8 cellular contexts compared by ENCODE assay signal in genomic region chr3:115513411-115513800, GRCh38.
DNase-seq lines count a peak whose midpoint lies in the region; ATAC-seq, FAIRE-seq and TF ChIP-seq lines count a peak whose summit lies in the region.

No MANE protein-coding gene starts in this region.

- H2BK5ac ChIP-seq in H1 (ENCODE audit: low read depth, low read length): no peak overlapping the region; the same call in 1 of the 2 replicates

- H3K4ac ChIP-seq in H1 (replicated peaks; ENCODE audit: insufficient read length, low read depth, low read length): no peak overlapping the region

- no peaks in the 10 kb centered on the region for H3K79me1 ChIP-seq in H1 (ENCODE audit: low read depth, low read length)

- H4K8ac ChIP-seq in H1 (ENCODE audit: extremely low read depth, insufficient read depth, low read length): no peak overlapping the region

- peak overlapping the region; percentile 95 for H2AFZ ChIP-seq in H1 (ENCODE audit: low read length)
- H2AFZ ChIP-seq in neuron (ENCODE audit: low read depth, low read length): peak overlapping the region; percentile 38

- H3K14ac ChIP-seq in H1 (ENCODE audit: insufficient read length): no peak overlapping the region

- H4K5ac ChIP-seq in H1 (ENCODE audit: insufficient read length, low read depth, low read length): no peak overlapping the region

- H2BK15ac ChIP-seq in H1 (ENCODE audit: low read length): no peak overlapping the region

- H2BK12ac ChIP-seq in H1 (ENCODE audit: low read depth, low read length): no peak overlapping the region

- no peak for TF ChIP-seq POLR2A in H1 (IDR thresholded peaks at IDR 0.05; ENCODE audit: control extremely low read depth in 1 of 2, low read depth in 2 of 2, low read length in 2 of 2)

- CTCF ChIA-PET in H1 (lab: Charles Lee; ENCODE audit: partially characterized antibody): interaction anchor here (0.6 to 1.5 kb wide), 4 partner anchors 11 to 178 kb away, joined by 3 to 4 read pairs (median 3); no protein-coding TSS in a partner anchor

- POLR2A ChIA-PET in H1 (lab: Charles Lee; ENCODE audit: partially characterized antibody): interaction anchor here (0.8 to 2.6 kb wide), 4 partner anchors 10 to 28 kb away, joined by 3 to 11 read pairs (median 4); no protein-coding TSS in a partner anchor

- no peaks in the 10 kb centered on the region for H3K79me2 ChIP-seq in H1 (ENCODE audit: control insufficient read depth in 1 of 2, insufficient read depth in 2 of 2, low read length in 2 of 2)

- H4K91ac ChIP-seq in H1 (replicated peaks; ENCODE audit: insufficient read length, low read length): no peak overlapping the region

- H4K20me1 ChIP-seq in H1 (replicated peaks in 1 of 2; ENCODE audit: control insufficient read depth in 1 of 2, insufficient read depth in 2 of 2, low read length in 2 of 2): no peaks in the 10 kb centered on the region

- H3K23ac ChIP-seq in H1 (ENCODE audit: insufficient read length): no peak overlapping the region

- H2BK20ac ChIP-seq in H1 (ENCODE audit: low read length): no peak overlapping the region; the same call in 1 of the 2 replicates

- no peak for TF ChIP-seq RAD21 in H1 (IDR thresholded peaks at IDR 0.05 in 1 of 2, conservative IDR thresholded peaks at IDR 0.05 in 1 of 2; ENCODE audit: low read depth in 2 of 2, low read length in 2 of 2)

- ATAC-seq in HG03039 (IDR thresholded peaks at IDR 0.05; ENCODE audit: unreplicated experiment): no peak

- peak overlapping the region; percentile 87; the same call in 1 of the 2 replicates for H3K27ac ChIP-seq in H1 (ENCODE audit: low read depth, low read length)

- H3K56ac ChIP-seq in H1 (replicated peaks; ENCODE audit: insufficient read length, low read depth, low read length): no peak overlapping the region

- 64% methylated on average over 5 of the region's 5 CpGs; no CpG with 5 or more reads in 1 of the 2 experiments for WGBS in H1 (ENCODE audit: extremely low coverage in 1 of 2, insufficient coverage in 1 of 2, insufficient read length in 1 of 2, insufficient replicate concordance in 2 of 2, low coverage in 1 of 2, low lambda C conversion rate in 2 of 2, missing lambda C conversion rate in 1 of 2), 2 experiments

- no peak overlapping the region; the same call in 1 of the 2 replicates for H3K18ac ChIP-seq in H1 (ENCODE audit: extremely low read depth, low read length)

- H3K4me1 ChIP-seq in H1 (replicated peaks in 1 of 4; ENCODE audit: control insufficient read depth in 3 of 4, insufficient read depth in 4 of 4, low read length in 3 of 4) (peaks cover 3 to 8% (median 6%) of the 10 kb centered on the region in 4 experiments; a peak in 5 of 7 replicates), neuron (ENCODE audit: insufficient read depth, low read length) (peaks cover 41% of the 10 kb centered on the region)

- FAIRE-seq in H1 (lab: Jason Lieb, UNC): no peak

- H3K36me3 ChIP-seq in H1 (ENCODE audit: control insufficient read depth in 2 of 4, insufficient read depth in 4 of 4, low read length in 3 of 4) (no peaks in the 10 kb centered on the region), neuron (ENCODE audit: insufficient read depth, low read length) (no peaks in the 10 kb centered on the region)

- no peak overlapping the region for H2AK5ac ChIP-seq in H1 (ENCODE audit: low read depth, low read length)

- no peak for TF ChIP-seq CTCF in H1 (IDR thresholded peaks at IDR 0.05; ENCODE audit: control extremely low read depth in 1 of 3, insufficient read depth in 1 of 3, low read depth in 1 of 3, low read length in 3 of 3)

- H3K9me3 ChIP-seq in H1 (ENCODE audit: insufficient read depth in 2 of 2, low read depth in 1 of 2, low read length in 1 of 2) (no peaks in the 10 kb centered on the region), neuron (ENCODE audit: low read length) (no peaks in the 10 kb centered on the region)

- H3K27me3 ChIP-seq in H1 (replicated peaks in 1 of 4; ENCODE audit: control insufficient read depth in 3 of 4, extremely low read depth in 1 of 4, insufficient read depth in 3 of 4, low read length in 3 of 4): no peaks in the 10 kb centered on the region
- no peaks in the 10 kb centered on the region for H3K27me3 ChIP-seq in neuron (ENCODE audit: insufficient read depth, low read length)

- peak overlapping the region in 2 of 4 experiments; percentile 81 to 84; a peak in 4 of 7 replicates for H3K9ac ChIP-seq in H1 (replicated peaks in 1 of 4; ENCODE audit: extremely low read depth in 1 of 4, low read depth in 3 of 4, low read length in 3 of 4)

- H3K4me2 ChIP-seq in H1 (ENCODE audit: insufficient read depth in 1 of 2, low read depth in 2 of 2, low read length in 2 of 2): peak overlapping the region; percentile 90 to 98

- DNase-seq in D341Med (ENCODE audit: low spot score) (peak; percentile 26), NOMO-1 treated with dmso at 0.1 percent for 144 hours (lab: John Stamatoyannopoulos, UW; ENCODE audit: unreplicated experiment) (peak; percentile 56), H1 (ENCODE audit: low read depth in 1 of 2, low spot score in 2 of 2) (no peak), Kasumi-1 (lab: John Stamatoyannopoulos, UW) (no peak), occipital lobe (lab: John Stamatoyannopoulos, UW) (no peak), RPMI8226 (no peak)

- H2BK120ac ChIP-seq in H1 (replicated peaks; ENCODE audit: low read depth, low read length): peak overlapping the region; percentile 21

- TF ChIP-seq EP300 in H1 (IDR thresholded peaks at IDR 0.05; ENCODE audit: borderline replicate concordance in 1 of 2, low read depth in 2 of 2, low read length in 2 of 2): no peak

- H3K4me3 ChIP-seq in H1 (ENCODE audit: extremely low read depth in 1 of 4, insufficient read depth in 2 of 4, low read depth in 3 of 4, low read length in 4 of 4) (peak overlapping the region; percentile 58 to 74 (median 68); a peak in 6 of 8 replicates), neuron (ENCODE audit: low read length) (peak overlapping the region; percentile 51)

- H3K23me2 ChIP-seq in H1 (ENCODE audit: low read depth, low read length): peaks cover 8% of the 10 kb centered on the region; the same call in 1 of the 2 replicates

TF ChIP-seq in H1, 55 proteins besides CTCF, POLR2A, EP300 and RAD21:
- TF ChIP-seq SIN3A (conservative IDR thresholded peaks at IDR 0.05 in 1 of 2, IDR thresholded peaks at IDR 0.05 in 1 of 2; ENCODE audit: low read depth in 1 of 2, low read length in 2 of 2) (no peak), CBX8 (IDR thresholded peaks at IDR 0.05; ENCODE audit: borderline replicate concordance, low read depth, low read length) (no peak), BRCA1 (IDR thresholded peaks at IDR 0.05; ENCODE audit: low read depth, low read length) (no peak), RFX5 (IDR thresholded peaks at IDR 0.05; ENCODE audit: borderline replicate concordance, low read depth, low read length) (no peak), TCF12 (IDR thresholded peaks at IDR 0.05; ENCODE audit: low read depth, low read length) (no peak), SP1 (IDR thresholded peaks at IDR 0.05; ENCODE audit: low read depth, low read length) (no peak), PHF8 (conservative IDR thresholded peaks at IDR 0.05; ENCODE audit: low read depth, low read length) (no peak), CTBP2 (IDR thresholded peaks at IDR 0.05; ENCODE audit: borderline replicate concordance, insufficient read depth, insufficient read length, low read length) (no peak), ATF2 (IDR thresholded peaks at IDR 0.05; ENCODE audit: low read length) (no peak), SP4 (IDR thresholded peaks at IDR 0.05; ENCODE audit: low read length) (no peak), ZNF274 (IDR thresholded peaks at IDR 0.05; ENCODE audit: borderline replicate concordance, extremely low read depth, low read length) (no peak)

Comparison
In these comparisons a context has a peak if more than half of its experiments do, and no peak if none do; other contexts are left out.
1. DNase-seq: peak in D341Med (single experiment) and NOMO-1 treated with dmso at 0.1 percent for 144 hours (single experiment); none in H1 (0 of 2), Kasumi-1 (0 of 2), occipital lobe (single experiment) and RPMI8226 (single experiment).